Comparison of ENCODE assay signal across 19 cellular contexts in genomic region chr1:171656206-171656605, GRCh38. TPM values are rescaled to one million over a fixed set of nuclear protein-coding genes. Genes with fewer than 3 reads are reported as not detected.
A peak's percentile ranks its signal among the peaks of the same experiment; 100 is the strongest.
DNase-seq lines count a peak whose midpoint lies in the region; ATAC-seq and TF ChIP-seq lines count a peak whose summit lies in the region.
"Not testable (repeated sequence)": the region's sequence is repeated elsewhere in the genome, so short reads cannot be mapped to it uniquely, and the experiment has no call there.
"Had no signal": no experiment of that assay in that cellular context is flagged by ENCODE, and none has a peak within 500 bp of the region (broad histone marks: within the 10 kb centered on the region; RNA-seq: fewer than 3 reads in every experiment).

No MANE protein-coding gene starts in this region.

- not testable (repeated sequence) for TF ChIP-seq POLR2A in heart left ventricle (IDR thresholded peaks at IDR 0.05); stomach (IDR thresholded peaks at IDR 0.05); uterus (IDR thresholded peaks at IDR 0.05)

- H4K20me1 ChIP-seq in osteoblast (ENCODE audit: insufficient read depth, low read length), result not testable (repeated sequence)

- intact Hi-C loops in Caco-2 (cut with micrococcal nuclease; ENCODE audit: unreplicated experiment); colonic mucosa (cut with DNase I); stomach (cut with DNase I; ENCODE audit: low total_unique reads); uterus (cut with DNase I; ENCODE audit: low total_unique reads): not testable (repeated sequence)
- intact Hi-C loops in heart left ventricle (cut with DNase I), result loop anchor here in 1 of 10 donors (5.0 kb wide), 1 partner anchor 876 kb away; the partner anchor contains the start of gene SUCO

- H3K9me3 ChIP-seq in Caco-2; MG63; colonic mucosa; heart left ventricle; lung (ENCODE audit: control insufficient read depth in 2 of 2, insufficient read depth in 1 of 2, low read length in 1 of 2); osteoblast (ENCODE audit: low read depth, low read length); stomach; uterus: not testable (repeated sequence)

- not testable (repeated sequence) for H3K36me3 Mint-ChIP-seq in Caco-2 (ENCODE audit: insufficient read depth, unreplicated experiment)

- H3K9me3 Mint-ChIP-seq in Caco-2 (ENCODE audit: unreplicated experiment), result not testable (repeated sequence)

- BruUV-seq in Caco-2 (replicated peaks; lab: Mats Ljungman, UMichigan), result not testable (repeated sequence)

- CTCF ChIA-PET in Caco-2 (lab: Charles Lee), result interaction anchor here (1.8 kb wide), 1 partner anchor 11 kb away, joined by 5 read pairs; no protein-coding TSS in a partner anchor

- peak overlapping the region; percentile 92 for H2AFZ ChIP-seq in osteoblast (ENCODE audit: low read length)

- not testable (repeated sequence) for H3K27me3 ChIP-seq in Caco-2 (replicated peaks; ENCODE audit: control insufficient read depth, insufficient read depth, low read length); MG63; colonic mucosa; heart left ventricle; lung (ENCODE audit: control insufficient read depth, insufficient read depth); osteoblast (ENCODE audit: insufficient read depth, low read length); stomach; uterus

- not testable (repeated sequence) for H3K4me3 ChIP-seq in Caco-2 (ENCODE audit: low read depth, low read length); MG63; colonic mucosa; lung; osteoblast (ENCODE audit: insufficient read depth, low read length); stomach; uterus
- peak overlapping the region in 4 of 12 donors; percentile 22 to 35 (median 30) for H3K4me3 ChIP-seq in heart left ventricle

- H3K4me1 Mint-ChIP-seq in Caco-2 (ENCODE audit: low read depth, unreplicated experiment), result not testable (repeated sequence)

- H3K27ac ChIP-seq in colonic mucosa; osteoblast (ENCODE audit: low read depth, low read length): not testable (repeated sequence)
- H3K27ac ChIP-seq in heart left ventricle, result peak overlapping the region in 10 of 12 donors; percentile 62 to 95 (median 82)
- H3K27ac ChIP-seq in lung (ENCODE audit: low read depth in 1 of 2, low read length in 1 of 2), result peak overlapping the region; percentile 45 to 73
- peak overlapping the region in 4 of 5 donors; percentile 69 to 82 (median 76) for H3K27ac ChIP-seq in stomach
- H3K27ac ChIP-seq in uterus, result peak overlapping the region; percentile 87 to 93

- POLR2A ChIA-PET in Caco-2 (lab: Charles Lee), result not testable (repeated sequence)

- H3K4me1 ChIP-seq in Caco-2, colonic mucosa, uterus: not testable (repeated sequence)
- peaks cover 2 to 50% (median 31%) of the 10 kb centered on the region in 12 donors for H3K4me1 ChIP-seq in heart left ventricle
- H3K4me1 ChIP-seq in lung (ENCODE audit: control insufficient read depth in 2 of 2, insufficient read depth in 2 of 2, low read length in 2 of 2), result peaks cover 5 to 12% of the 10 kb centered on the region in 2 donors
- peaks cover 14% of the 10 kb centered on the region for H3K4me1 ChIP-seq in osteoblast (ENCODE audit: insufficient read depth, low read length)
- peaks cover 0 to 42% (median 29%) of the 10 kb centered on the region in 4 donors for H3K4me1 ChIP-seq in stomach

- H3K79me2 ChIP-seq in osteoblast (ENCODE audit: insufficient read depth, low read length), result not testable (repeated sequence)

- H3K4me2 ChIP-seq in osteoblast (ENCODE audit: insufficient read depth, low read length), result not testable (repeated sequence)

- not testable (repeated sequence) for H3K27me3 Mint-ChIP-seq in Caco-2 (ENCODE audit: insufficient read depth, unreplicated experiment)

- peak; percentile 16 to 56 for DNase-seq in Caco-2
- DNase-seq in MG63, result peak; percentile 25
- DNase-seq in colonic mucosa, result peak; percentile 31
- not testable (repeated sequence) for DNase-seq in heart left ventricle; lung (ENCODE audit: low spot score); osteoblast (ENCODE audit: insufficient read length, low spot score, missing footprints); stomach; uterus

- H3K36me3 ChIP-seq in Caco-2 (ENCODE audit: control insufficient read depth, insufficient read depth, low read length); MG63; colonic mucosa; heart left ventricle; lung (ENCODE audit: control insufficient read depth in 2 of 2, insufficient read depth in 2 of 2, low read length in 2 of 2); osteoblast (ENCODE audit: insufficient read depth, low read length); stomach; uterus: not testable (repeated sequence)

- not testable (repeated sequence) for TF ChIP-seq EP300 in stomach (IDR thresholded peaks at IDR 0.05)

- H3K27ac Mint-ChIP-seq in Caco-2 (ENCODE audit: unreplicated experiment), result not testable (repeated sequence)

- TF ChIP-seq CTCF in Caco-2 (IDR thresholded peaks at IDR 0.05; ENCODE audit: insufficient read depth in 1 of 2, low read depth in 1 of 2, low read length in 1 of 2, severe bottlenecking in 1 of 2, unreplicated experiment in 1 of 2); colonic mucosa (IDR thresholded peaks at IDR 0.05); heart left ventricle (IDR thresholded peaks at IDR 0.05); lung (IDR thresholded peaks at IDR 0.05; ENCODE audit: control extremely low read depth, extremely low read depth); osteoblast (IDR thresholded peaks at IDR 0.05; ENCODE audit: extremely low read depth, low read depth, low read length); stomach (IDR thresholded peaks at IDR 0.05); uterus (IDR thresholded peaks at IDR 0.05): not testable (repeated sequence)

- H3K9ac ChIP-seq in colonic mucosa (ENCODE audit: low read depth in 2 of 2, low read length in 2 of 2), result not testable (repeated sequence)

- H3K4me3 Mint-ChIP-seq in Caco-2 (ENCODE audit: unreplicated experiment), result not testable (repeated sequence)

- not testable (repeated sequence) for ATAC-seq in heart left ventricle; lung (ENCODE audit: insufficient read depth, low FRiP score)

- 97 to 99% (median 98%) methylated on average over 8 to 9 of the region's 9 CpGs for WGBS in heart left ventricle, 4 donors
- 96 to 97% methylated on average over 9 of the region's 9 CpGs for WGBS in lung, 2 donors
- WGBS in stomach, 5 donors, result 82 to 91% (median 88%) methylated on average over 9 of the region's 9 CpGs

RNA-seq across cellular contexts. Expression of gene MYOC, which starts 3.7 kb away (rescaled TPM):
- not detected in 2 replicates for total RNA-seq in Caco-2 (2022)
- 1.3 TPM in 1 of 2 replicates, not detected in the other for total RNA-seq in MG63 (2014; rRNA removed; shearing (Covaris generic); ENCODE audit: low replicate concordance)
- total RNA-seq in colonic mucosa, result 1 to 10 TPM in 1 of 2 donors, under 1 TPM in 1; 0.62 to 1.3 TPM
- total RNA-seq in heart left ventricle, result 10 to 100 TPM in 1 of 9 donors, 1 to 10 TPM in 6, under 1 TPM in 2; 0.49 to 12.4 (median 2.6) TPM
- polyA plus RNA-seq in heart left ventricle, result 1 to 10 TPM in 1 of 2 donors, under 1 TPM in 1; 0.69 to 2.3 TPM
- 1 to 10 TPM in 1 of 2 donors, under 1 TPM in 1; 0.83 to 1.8 TPM for total RNA-seq in lung
- under 1 TPM; 0.11 to 0.33 TPM for polyA plus RNA-seq in lung
- total RNA-seq in osteoblast, result not detected in 2 replicates
- 10 to 100 TPM in 2 of 5 donors, 1 to 10 TPM in 1, under 1 TPM in 1, not detected in 1; 0.37 to 83.9 (median 11.5) TPM for total RNA-seq in stomach
- 1 to 10 TPM in 1 of 3 donors, under 1 TPM in 2; 0.25 to 2.9 (median 0.92) TPM for polyA plus RNA-seq in stomach
- 10 to 100 TPM in 3 of 4 donors, 1 to 10 TPM in 1; 5.6 to 38.2 (median 13.2) TPM for total RNA-seq in uterus
- total RNA-seq: A673; CD4-positive, alpha-beta memory T cell; H7; LHCN-M2; NCI-H460; PC-3; RPMI7951 had no signal
- polyA plus RNA-seq: CD4-positive, alpha-beta memory T cell had no signal

RNA-seq across cellular contexts. Expression of gene MYOCOS, which starts 34.2 kb away (rescaled TPM):
- total RNA-seq in Caco-2 (2022) (0.18 TPM in 1 of 2 replicates, not detected in the other), colonic mucosa (not detected), heart left ventricle (not detected), lung (not detected), osteoblast (under 0.01 TPM in 2 replicates), stomach (not detected), uterus (under 1 TPM in 1 of 4 donors, not detected in 3; 0.83 TPM)
- not detected in 2 replicates for total RNA-seq in MG63 (2014; rRNA removed; shearing (Covaris generic); ENCODE audit: low replicate concordance)
- polyA plus RNA-seq in heart left ventricle (not detected), lung (not detected), stomach (not detected)
- total RNA-seq: G401, H7, HFFc6, LHCN-M2, NCI-H460, PC-3, Right ventricle myocardium superior, RPMI7951 had no signal
- polyA plus RNA-seq: BJ; CD4-positive, alpha-beta memory T cell had no signal
